In genomic region chr3:115236496-115236895, GRCh38 we compare ENCODE assay signal across 28 cellular contexts.
"Had no signal": no experiment of that assay in that cellular context is flagged by ENCODE, and none has a peak within 500 bp of the region (broad histone marks: within the 10 kb centered on the region; RNA-seq: fewer than 3 reads in every experiment).

No MANE protein-coding gene starts in this region.

- H3K36me3 Mint-ChIP-seq: natural killer cell; neural progenitor cell; stimulated activated effector memory CD8-positive, alpha-beta T cell treated with anti-CD3 and anti-CD28 coated beads, Interleukin-12 subunit alpha, Interleukin-12 subunit beta, amount 100 ng/mL, for 72 hours; type B pancreatic cell had no signal

- H3K4me1 Mint-ChIP-seq: natural killer cell; nephron; stimulated activated effector memory CD8-positive, alpha-beta T cell treated with anti-CD3 and anti-CD28 coated beads, Interleukin-12 subunit alpha, Interleukin-12 subunit beta, amount 100 ng/mL, for 72 hours; stimulated activated naive CD8-positive, alpha-beta T cell treated with anti-CD3 and anti-CD28 coated beads, Interleukin-15, amount 100 ng/mL, for 72 hours had no signal

- H3K27me3 Mint-ChIP-seq: progenitor cell of endocrine pancreas; stimulated activated naive CD8-positive, alpha-beta T cell treated with anti-CD3 and anti-CD28 coated beads, Interleukin-15, amount 100 ng/mL, for 72 hours; type B pancreatic cell had no signal

- H3K27ac Mint-ChIP-seq: natural killer cell; nephron; neural progenitor cell; progenitor cell of endocrine pancreas; stimulated activated effector memory CD8-positive, alpha-beta T cell treated with anti-CD3 and anti-CD28 coated beads, Interleukin-12 subunit alpha, Interleukin-12 subunit beta, amount 100 ng/mL, for 72 hours; stimulated activated naive CD8-positive, alpha-beta T cell treated with anti-CD3 and anti-CD28 coated beads, Interleukin-15, amount 100 ng/mL, for 72 hours; type B pancreatic cell had no signal

- H3K4me3 Mint-ChIP-seq: natural killer cell; nephron; neural progenitor cell; stimulated activated effector memory CD8-positive, alpha-beta T cell treated with anti-CD3 and anti-CD28 coated beads, Interleukin-12 subunit alpha, Interleukin-12 subunit beta, amount 100 ng/mL, for 72 hours; stimulated activated naive CD8-positive, alpha-beta T cell treated with anti-CD3 and anti-CD28 coated beads, Interleukin-15, amount 100 ng/mL, for 72 hours; type B pancreatic cell had no signal

- ATAC-seq: natural killer cell; psoas muscle; right cardiac atrium; right lobe of liver; stimulated activated effector memory CD8-positive, alpha-beta T cell treated with anti-CD3 and anti-CD28 coated beads, Interleukin-12 subunit alpha, Interleukin-12 subunit beta, amount 100 ng/mL, for 72 hours; stimulated activated naive CD8-positive, alpha-beta T cell treated with anti-CD3 and anti-CD28 coated beads, Interleukin-15, amount 100 ng/mL, for 72 hours; stimulated activated naive CD8-positive, alpha-beta T cell treated with anti-CD3 and anti-CD28 coated beads, Interleukin-15, Interleukin-2, amounts not matched to agents 100 U/mL and 50 U/mL, for 24 hours; upper lobe of right lung had no signal

- DNase-seq: natural killer cell; occipital lobe; ovary; posterior cingulate gyrus; psoas muscle; right cardiac atrium; right lobe of liver; sigmoid colon; small intestine; stimulated activated CD4-positive, alpha-beta T cell treated with anti-CD3 and anti-CD28 coated beads, Interleukin-15, amount 100 ng/mL, for 24 hours; stimulated activated CD4-positive, alpha-beta T cell treated with anti-CD3 and anti-CD28 coated beads, Interleukin-2, amount 100 ng/mL, for 24 hours; stimulated activated CD4-positive, alpha-beta T cell treated with anti-CD3 and anti-CD28 coated beads, Interleukin-2, amount 100 ng/mL, for 48 hours; stimulated activated CD4-positive, alpha-beta T cell treated with anti-CD3 and anti-CD28 coated beads, Interleukin-4, amount 100 ng/mL, for 24 hours; stimulated activated naive CD4-positive, alpha-beta T cell; stimulated activated naive CD8-positive, alpha-beta T cell treated with anti-CD3 and anti-CD28 coated beads, Interleukin-15, amount 100 ng/mL, for 72 hours; stimulated activated naive CD8-positive, alpha-beta T cell treated with anti-CD3 and anti-CD28 coated beads, Interleukin-15, Interleukin-2, amounts not matched to agents 100 U/mL and 50 U/mL, for 24 hours; substantia nigra; testis; tibial artery; transverse colon; upper lobe of right lung; uterus had no signal

- H3K9me3 Mint-ChIP-seq: natural killer cell; nephron; neural progenitor cell; stimulated activated effector memory CD8-positive, alpha-beta T cell treated with anti-CD3 and anti-CD28 coated beads, Interleukin-12 subunit alpha, Interleukin-12 subunit beta, amount 100 ng/mL, for 72 hours; stimulated activated naive CD8-positive, alpha-beta T cell treated with anti-CD3 and anti-CD28 coated beads, Interleukin-15, amount 100 ng/mL, for 72 hours; type B pancreatic cell had no signal

- H3K4me3 ChIP-seq: neural progenitor cell, ovary, psoas muscle, right lobe of liver, sigmoid colon, suprapubic skin, testis, tibial artery, transverse colon, upper lobe of right lung, uterus had no signal
